Comparison of ENCODE assay signal across 9 cellular contexts in genomic region chrX:77493677-77494553, GRCh38. TPM values are rescaled to one million over a fixed set of nuclear protein-coding genes. Genes with fewer than 3 reads are reported as not detected.
DNase-seq lines count a peak whose midpoint lies in the region; ATAC-seq and TF ChIP-seq lines count a peak whose summit lies in the region.
"Had no signal": no experiment of that assay in that cellular context is flagged by ENCODE, and none has a peak within 500 bp of the region (broad histone marks: within the 10 kb centered on the region; RNA-seq: fewer than 3 reads in every experiment).

No MANE protein-coding gene starts in this region.

- H3K27me3 Mint-ChIP-seq in Caco-2 (ENCODE audit: insufficient read depth, unreplicated experiment), result peaks cover 5% of the 10 kb centered on the region
- H3K27me3 Mint-ChIP-seq in WTC11 (ENCODE audit: low read depth), result peaks cover 12% of the 10 kb centered on the region

- H2AFZ ChIP-seq in osteoblast (ENCODE audit: low read length), result no peak overlapping the region

- H3K36me3 Mint-ChIP-seq in Caco-2 (ENCODE audit: insufficient read depth, unreplicated experiment) (peaks cover 5% of the 10 kb centered on the region), WTC11 (no peaks in the 10 kb centered on the region)
- no peaks in the 10 kb centered on the region for H3K36me3 Mint-ChIP-seq in activated naive CD4-positive, alpha-beta T cell treated with anti-CD3 and anti-CD28 coated beads, Interleukin-2, amount 50 U/mL, for 72 hours

- H3K27ac Mint-ChIP-seq in Caco-2 (ENCODE audit: unreplicated experiment) (no peak overlapping the region), WTC11 (no peak overlapping the region)
- no peak overlapping the region for H3K27ac Mint-ChIP-seq in activated naive CD4-positive, alpha-beta T cell treated with anti-CD3 and anti-CD28 coated beads, Interleukin-2, amount 50 U/mL, for 72 hours

- no peaks in the 10 kb centered on the region for H3K9me3 ChIP-seq in Caco-2
- peaks cover 13% of the 10 kb centered on the region for H3K9me3 ChIP-seq in HUES6 (ENCODE audit: control insufficient read depth, insufficient read depth, low read depth, low read length)
- H3K9me3 ChIP-seq in osteoblast (ENCODE audit: low read depth, low read length), result no peaks in the 10 kb centered on the region

- H3K4me1 Mint-ChIP-seq in Caco-2 (ENCODE audit: low read depth, unreplicated experiment) (no peaks in the 10 kb centered on the region), WTC11 (peaks cover 11% of the 10 kb centered on the region)

- H3K9me3 Mint-ChIP-seq in Caco-2 (ENCODE audit: unreplicated experiment) (no peaks in the 10 kb centered on the region), WTC11 (peaks cover 20% of the 10 kb centered on the region)
- H3K9me3 Mint-ChIP-seq in activated naive CD4-positive, alpha-beta T cell treated with anti-CD3 and anti-CD28 coated beads, Interleukin-2, amount 50 U/mL, for 72 hours, result no peaks in the 10 kb centered on the region

- no peaks in the 10 kb centered on the region for H3K79me2 ChIP-seq in osteoblast (ENCODE audit: insufficient read depth, low read length)

- H3K27ac ChIP-seq in HUES6 (ENCODE audit: low read depth, low read length), result peak overlapping the region; percentile 80; the same call in 1 of the 2 replicates
- no peak overlapping the region for H3K27ac ChIP-seq in osteoblast (ENCODE audit: low read depth, low read length)

- DNase-seq in Caco-2 (peak; percentile 39 to 54), WTC11 (ENCODE audit: low spot score) (peak; percentile 60), iris pigment epithelial cell (ENCODE audit: low read depth) (peak; percentile 88), osteoblast (ENCODE audit: insufficient read length, low spot score, missing footprints) (no peak), NCI-H1930 (lab: John Stamatoyannopoulos, UW) (no peak)
- DNase-seq in activated naive CD4-positive, alpha-beta T cell treated with anti-CD3 and anti-CD28 coated beads, Interleukin-2, amount 50 U/mL, for 72 hours (ENCODE audit: low spot score in 2 of 2), result no peak
- DNase-seq: activated T-cell treated with anti-CD3 and anti-CD28 coated beads, Interleukin-2, amount 50 U/mL, for 48 hours had no signal

- no peaks in the 10 kb centered on the region for H3K36me3 ChIP-seq in Caco-2 (ENCODE audit: control insufficient read depth, insufficient read depth, low read length)
- H3K36me3 ChIP-seq in HUES6 (ENCODE audit: control insufficient read depth, insufficient read depth, low read length), result no peaks in the 10 kb centered on the region
- no peaks in the 10 kb centered on the region for H3K36me3 ChIP-seq in osteoblast (ENCODE audit: insufficient read depth, low read length)

- no TSS peak for BruUV-seq in Caco-2 (replicated peaks; lab: Mats Ljungman, UMichigan)

- intact Hi-C loops in Caco-2 (cut with micrococcal nuclease; ENCODE audit: unreplicated experiment), result no loop called here

- CTCF ChIA-PET in Caco-2 (lab: Charles Lee) (no interaction called here), WTC11 (lab: Charles Lee) (no interaction called here)

- H3K27me3 ChIP-seq in Caco-2 (replicated peaks; ENCODE audit: control insufficient read depth, insufficient read depth, low read length) (no peaks in the 10 kb centered on the region), HUES6 (ENCODE audit: control insufficient read depth, insufficient read depth, low read length) (no peaks in the 10 kb centered on the region), osteoblast (ENCODE audit: insufficient read depth, low read length) (no peaks in the 10 kb centered on the region)

- no peak overlapping the region for H3K4me2 ChIP-seq in osteoblast (ENCODE audit: insufficient read depth, low read length)

- ATAC-seq in WTC11 (peak; percentile 88), GM18868 (IDR thresholded peaks at IDR 0.05; ENCODE audit: unreplicated experiment) (no peak)
- ATAC-seq in activated naive CD4-positive, alpha-beta T cell treated with anti-CD3 and anti-CD28 coated beads, Interleukin-2, amount 50 U/mL, for 72 hours, result no peak

- no peaks in the 10 kb centered on the region for H4K20me1 ChIP-seq in osteoblast (ENCODE audit: insufficient read depth, low read length)

- H3K9ac ChIP-seq in HUES6 (ENCODE audit: low read length), result peak overlapping the region; percentile 87

- H3K4me1 ChIP-seq in Caco-2 (no peaks in the 10 kb centered on the region), HUES6 (ENCODE audit: control insufficient read depth, insufficient read depth, low read length) (peaks cover 20% of the 10 kb centered on the region), osteoblast (ENCODE audit: insufficient read depth, low read length) (no peaks in the 10 kb centered on the region)

- no peak overlapping the region for H3K4me3 Mint-ChIP-seq in Caco-2 (ENCODE audit: unreplicated experiment)
- no peak overlapping the region for H3K4me3 Mint-ChIP-seq in WTC11

- no peak for TF ChIP-seq CTCF in Caco-2 (IDR thresholded peaks at IDR 0.05; ENCODE audit: insufficient read depth in 1 of 2, low read depth in 1 of 2, low read length in 1 of 2, severe bottlenecking in 1 of 2, unreplicated experiment in 1 of 2)
- no peak for TF ChIP-seq CTCF in WTC11 (IDR thresholded peaks at IDR 0.05)
- no peak for TF ChIP-seq CTCF in osteoblast (IDR thresholded peaks at IDR 0.05; ENCODE audit: extremely low read depth, low read depth, low read length)

- no peak overlapping the region for H3K4me3 ChIP-seq in Caco-2 (ENCODE audit: low read depth, low read length)
- peak overlapping the region; percentile 54 for H3K4me3 ChIP-seq in HUES6 (ENCODE audit: low read depth, low read length)
- H3K4me3 ChIP-seq in osteoblast (ENCODE audit: insufficient read depth, low read length), result no peak overlapping the region

- POLR2A ChIA-PET in Caco-2 (lab: Charles Lee), result no interaction called here
- POLR2A ChIA-PET in WTC11 (lab: Charles Lee), result no interaction called here

TF ChIP-seq in WTC11, 78 proteins besides CTCF, POLR2A, EP300 and RAD21:
- TF ChIP-seq SMAD3 (CRISPR knock-in tag; IDR thresholded peaks at IDR 0.05; ENCODE audit: borderline replicate concordance) (no peak), ETV6 (CRISPR knock-in tag; IDR thresholded peaks at IDR 0.05) (no peak), NFATC4 (CRISPR knock-in tag; IDR thresholded peaks at IDR 0.05) (no peak), IRF1 (CRISPR knock-in tag; IDR thresholded peaks at IDR 0.05) (no peak), GRHL2 (CRISPR knock-in tag; IDR thresholded peaks at IDR 0.05; ENCODE audit: insufficient replicate concordance, severe bottlenecking) (no peak), ERG (CRISPR knock-in tag; IDR thresholded peaks at IDR 0.05) (no peak), SMAD4 (CRISPR knock-in tag; IDR thresholded peaks at IDR 0.05) (no peak), E2F4 (CRISPR knock-in tag; IDR thresholded peaks at IDR 0.05; ENCODE audit: borderline replicate concordance, low read depth) (no peak), USF2 (CRISPR knock-in tag; IDR thresholded peaks at IDR 0.05) (no peak), GABPB1 (CRISPR knock-in tag; IDR thresholded peaks at IDR 0.05) (no peak), MAX (CRISPR knock-in tag; IDR thresholded peaks at IDR 0.05) (no peak), ZNF121 (CRISPR knock-in tag; IDR thresholded peaks at IDR 0.05) (no peak)

RNA-seq across cellular contexts. Expression of gene FGF16, which starts 46.7 kb away (rescaled TPM):
- total RNA-seq in Caco-2 (2022) (not detected in 2 replicates), WTC11 (2021) (1.1 to 1.6 TPM (median 1.3 TPM) in 3 replicates), osteoblast (under 0.01 and 0.36 TPM in 2 replicates)
- total RNA-seq in activated naive CD4-positive, alpha-beta T cell treated with anti-CD3 and anti-CD28 coated beads, Interleukin-2, amount 50 U/mL, for 72 hours, result not detected

Comparison
In these comparisons a context has a peak if more than half of its experiments do, and no peak if none do; other contexts are left out.
1. DNase-seq: peak in Caco-2 (2 of 2), WTC11 (single experiment) and iris pigment epithelial cell (single experiment); none in activated naive CD4-positive, alpha-beta T cell treated with anti-CD3 and anti-CD28 coated beads, Interleukin-2, amount 50 U/mL, for 72 hours (0 of 2), osteoblast (single experiment) and NCI-H1930 (0 of 2).